ENCODE assay signal across 28 cellular contexts in genomic region chrX:51440365-51440764, GRCh38.
"Had no signal": no experiment of that assay in that cellular context is flagged by ENCODE, and none has a peak within 500 bp of the region (broad histone marks: within the 10 kb centered on the region; RNA-seq: fewer than 3 reads in every experiment).

No MANE protein-coding gene starts in this region.

- ATAC-seq: foreskin keratinocyte; gastroesophageal sphincter; heart left ventricle; left lobe of liver; naive thymus-derived CD4-positive, alpha-beta T cell; sciatic nerve; stimulated activated naive CD8-positive, alpha-beta T cell treated with anti-CD3 and anti-CD28 coated beads, Interleukin-15, amount 100 ng/mL, for 72 hours; upper lobe of right lung had no signal

- H3K4me1 ChIP-seq: colonic mucosa, esophagus muscularis mucosa, foreskin keratinocyte, gastroesophageal sphincter, heart left ventricle, neural progenitor cell, prostate gland, right atrium auricular region, suprapubic skin, transverse colon, upper lobe of right lung, vagina had no signal

- H3K9ac ChIP-seq: neural progenitor cell had no signal

- H3K36me3 ChIP-seq: colonic mucosa, esophagus muscularis mucosa, gastroesophageal sphincter, heart left ventricle, neural progenitor cell, prostate gland, right atrium auricular region, suprapubic skin, transverse colon, upper lobe of right lung, vagina had no signal

- H3K27me3 ChIP-seq: colonic mucosa, esophagus muscularis mucosa, foreskin keratinocyte, gastroesophageal sphincter, hepatocyte, neural progenitor cell, right atrium auricular region, suprapubic skin, transverse colon, upper lobe of right lung, vagina had no signal

- H3K27ac ChIP-seq: colonic mucosa, esophagus muscularis mucosa, foreskin keratinocyte, gastroesophageal sphincter, heart left ventricle, hepatocyte, neural progenitor cell, prostate gland, right atrium auricular region, suprapubic skin, transverse colon, upper lobe of right lung, vagina had no signal

- H3K4me3 ChIP-seq: colonic mucosa, esophagus muscularis mucosa, gastroesophageal sphincter, heart left ventricle, hepatocyte, neural progenitor cell, prostate gland, right atrium auricular region, smooth muscle cell, suprapubic skin, transverse colon, upper lobe of right lung, vagina had no signal

- H3K9me3 ChIP-seq: colonic mucosa, esophagus muscularis mucosa, gastroesophageal sphincter, heart left ventricle, prostate gland, right atrium auricular region, suprapubic skin, transverse colon, upper lobe of right lung, vagina had no signal

- FAIRE-seq: endothelial cell of umbilical vein had no signal

- DNase-seq: colonic mucosa; effector CD8-positive, alpha-beta T cell; foreskin keratinocyte; heart left ventricle; kidney; mesenchymal stem cell; midbrain; naive thymus-derived CD4-positive, alpha-beta T cell; stimulated activated CD4-positive, alpha-beta T cell treated with anti-CD3 and anti-CD28 coated beads, Interleukin-12 subunit alpha, Interleukin-12 subunit beta, amount 100 ng/mL, for 4 hours; stimulated activated CD4-positive, alpha-beta T cell treated with anti-CD3 and anti-CD28 coated beads, Interleukin-1b, Interleukin-23, amount 100 ng/mL, for 48 hours; stimulated activated CD4-positive, alpha-beta T cell treated with anti-CD3 and anti-CD28 coated beads, Interleukin-4, amount 100 ng/mL, for 1 hour; stimulated activated CD8-positive, alpha-beta memory T cell treated with anti-CD3 and anti-CD28 coated beads, Interleukin-4, amount 100 ng/mL, for 48 hours; stimulated activated naive CD4-positive, alpha-beta T cell; stimulated activated naive CD8-positive, alpha-beta T cell treated with anti-CD3 and anti-CD28 coated beads, Interleukin-15, amount 100 ng/mL, for 72 hours; transverse colon; upper lobe of right lung had no signal
